In the genomic region with DNA sequence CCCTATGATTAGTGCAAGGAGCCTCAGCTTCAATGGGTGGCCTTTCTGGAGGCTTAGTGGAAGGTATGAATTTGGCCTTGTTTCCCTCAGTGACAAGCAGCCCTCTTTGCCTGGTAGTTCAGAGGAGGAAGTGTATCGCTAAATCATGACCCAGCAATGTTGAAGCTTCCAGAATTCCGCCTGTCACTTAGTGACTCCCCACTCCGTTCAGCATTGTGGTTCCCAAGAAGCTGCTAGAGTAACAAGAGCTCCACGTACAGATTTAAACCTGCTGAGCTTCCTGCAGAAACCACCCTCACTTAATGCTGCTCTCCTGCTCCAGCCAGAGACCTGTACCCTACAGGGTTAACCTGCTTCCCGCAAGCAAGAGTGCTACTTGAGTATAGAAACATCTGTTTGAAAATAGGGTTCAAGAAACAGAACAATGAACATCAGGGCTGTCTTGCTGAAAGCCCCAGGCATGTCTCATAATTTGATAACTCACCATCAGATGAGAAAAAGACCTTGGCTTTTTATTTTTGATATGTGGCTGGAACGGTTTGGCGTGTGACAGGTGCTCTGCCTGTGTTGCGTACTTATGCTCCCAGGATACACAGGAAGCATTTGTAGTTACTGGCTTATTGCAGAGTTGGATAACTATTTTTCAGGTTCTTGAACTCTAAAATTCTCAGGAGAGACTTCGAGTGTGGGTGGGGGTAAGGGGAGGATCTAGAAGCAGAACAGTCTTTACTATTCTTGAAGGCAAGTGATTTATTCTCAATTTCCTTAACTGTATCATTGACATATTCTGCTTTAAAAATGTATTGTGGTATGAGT, we compare ENCODE assay signal across 10 cellular contexts.
DNase-seq lines count a peak whose midpoint lies in the region; ATAC-seq and TF ChIP-seq lines count a peak whose summit lies in the region.
"Had no signal": no experiment of that assay in that cellular context is flagged by ENCODE, and none has a peak within 500 bp of the region (broad histone marks: within the 10 kb centered on the region; RNA-seq: fewer than 3 reads in every experiment).

No MANE protein-coding gene starts in this region.

- POLR2A ChIA-PET in activated CD8-positive, alpha-beta T cell treated with anti-CD3 and anti-CD28 coated beads, Interleukin-2, amount 10 ng/mL, durations not matched to agents 7 days and 5 days (lab: Charles Lee): no interaction called here

- peaks cover 20% of the 10 kb centered on the region for H3K27me3 Mint-ChIP-seq in memory B cell
- H3K27me3 Mint-ChIP-seq in activated CD8-positive, alpha-beta T cell treated with anti-CD3 and anti-CD28 coated beads, Interleukin-2, amount 10 ng/mL, durations not matched to agents 7 days and 5 days (ENCODE audit: low read depth): peaks cover 36% of the 10 kb centered on the region

- no peaks in the 10 kb centered on the region for H3K9me3 ChIP-seq in upper lobe of right lung
- H3K9me3 ChIP-seq: neutrophil had no signal

- H3K27ac ChIP-seq in upper lobe of right lung: peak overlapping the region; percentile 86
- H3K27ac ChIP-seq: neutrophil had no signal

- peak overlapping the region; percentile 15 for H3K4me3 Mint-ChIP-seq in memory B cell
- H3K4me3 Mint-ChIP-seq in activated CD8-positive, alpha-beta T cell treated with anti-CD3 and anti-CD28 coated beads, Interleukin-2, amount 10 ng/mL, durations not matched to agents 7 days and 5 days: no peak overlapping the region

- H3K4me1 ChIP-seq in upper lobe of right lung: peaks cover 22% of the 10 kb centered on the region

- no peaks in the 10 kb centered on the region for H3K36me3 ChIP-seq in upper lobe of right lung
- H3K36me3 ChIP-seq: neutrophil had no signal

- DNase-seq in NCI-H82 (lab: John Stamatoyannopoulos, UW) (peak; percentile 26), NCI-H82 treated with DMSO at 0.1 percent for 48 hours (lab: John Stamatoyannopoulos, UW; ENCODE audit: unreplicated experiment) (no peak), cerebellar cortex (ENCODE audit: low spot score) (peak; percentile 65), memory B cell (ENCODE audit: low spot score in 2 of 2) (no peak), upper lobe of right lung (no peak)
- DNase-seq in NK-92 treated with Interleukin-12 subunit alpha and Interleukin-12 subunit beta, amount 100 ng/mL, for 24 hours (lab: John Stamatoyannopoulos, UW): no peak
- no peak for DNase-seq in activated CD8-positive, alpha-beta T cell treated with anti-CD3 and anti-CD28 coated beads, Interleukin-2, amount 10 ng/mL, durations not matched to agents 7 days and 5 days
- DNase-seq: DND-41 had no signal

- CTCF ChIA-PET in activated CD8-positive, alpha-beta T cell treated with anti-CD3 and anti-CD28 coated beads, Interleukin-2, amount 10 ng/mL, durations not matched to agents 7 days and 5 days (lab: Charles Lee): no interaction called here

- H3K4me1 Mint-ChIP-seq in memory B cell: no peaks in the 10 kb centered on the region
- peaks cover 1% of the 10 kb centered on the region for H3K4me1 Mint-ChIP-seq in activated CD8-positive, alpha-beta T cell treated with anti-CD3 and anti-CD28 coated beads, Interleukin-2, amount 10 ng/mL, durations not matched to agents 7 days and 5 days (ENCODE audit: low read depth)

- intact Hi-C loops in upper lobe of right lung (cut with DNase I): loop anchor here (5.0 kb wide), 1 partner anchor 120 kb away; no protein-coding TSS in a partner anchor

- H3K4me3 ChIP-seq in upper lobe of right lung: peak overlapping the region; percentile 77

- no peaks in the 10 kb centered on the region for H3K36me3 Mint-ChIP-seq in memory B cell
- no peaks in the 10 kb centered on the region for H3K36me3 Mint-ChIP-seq in activated CD8-positive, alpha-beta T cell treated with anti-CD3 and anti-CD28 coated beads, Interleukin-2, amount 10 ng/mL, durations not matched to agents 7 days and 5 days (ENCODE audit: low read depth)

- H3K27ac Mint-ChIP-seq in memory B cell: no peak overlapping the region
- no peak overlapping the region for H3K27ac Mint-ChIP-seq in activated CD8-positive, alpha-beta T cell treated with anti-CD3 and anti-CD28 coated beads, Interleukin-2, amount 10 ng/mL, durations not matched to agents 7 days and 5 days

- peaks cover 4% of the 10 kb centered on the region for H3K9me3 Mint-ChIP-seq in memory B cell
- H3K9me3 Mint-ChIP-seq in activated CD8-positive, alpha-beta T cell treated with anti-CD3 and anti-CD28 coated beads, Interleukin-2, amount 10 ng/mL, durations not matched to agents 7 days and 5 days (ENCODE audit: insufficient read depth): no peaks in the 10 kb centered on the region

- TF ChIP-seq CTCF in upper lobe of right lung (IDR thresholded peaks at IDR 0.05): no peak

- no peak for ATAC-seq in memory B cell (ENCODE audit: low read depth)
- peak; percentile 0 for ATAC-seq in upper lobe of right lung
- ATAC-seq in HG02759 (IDR thresholded peaks at IDR 0.05; ENCODE audit: unreplicated experiment): no peak
- ATAC-seq in activated CD8-positive, alpha-beta T cell treated with anti-CD3 and anti-CD28 coated beads, Interleukin-2, amount 10 ng/mL, durations not matched to agents 7 days and 5 days: no peak

- H3K27me3 ChIP-seq in upper lobe of right lung: no peaks in the 10 kb centered on the region

Comparison
In these comparisons a context has a peak if more than half of its experiments do, and no peak if none do; other contexts are left out.
1. DNase-seq: peak in NCI-H82 (single experiment) and cerebellar cortex (single experiment); none in NCI-H82 treated with DMSO at 0.1 percent for 48 hours (single experiment), memory B cell (0 of 2), upper lobe of right lung (single experiment), NK-92 treated with Interleukin-12 subunit alpha and Interleukin-12 subunit beta, amount 100 ng/mL, for 24 hours (single experiment) and activated CD8-positive, alpha-beta T cell treated with anti-CD3 and anti-CD28 coated beads, Interleukin-2, amount 10 ng/mL, durations not matched to agents 7 days and 5 days (single experiment).